8 cellular contexts compared by ENCODE assay signal in the genomic region with DNA sequence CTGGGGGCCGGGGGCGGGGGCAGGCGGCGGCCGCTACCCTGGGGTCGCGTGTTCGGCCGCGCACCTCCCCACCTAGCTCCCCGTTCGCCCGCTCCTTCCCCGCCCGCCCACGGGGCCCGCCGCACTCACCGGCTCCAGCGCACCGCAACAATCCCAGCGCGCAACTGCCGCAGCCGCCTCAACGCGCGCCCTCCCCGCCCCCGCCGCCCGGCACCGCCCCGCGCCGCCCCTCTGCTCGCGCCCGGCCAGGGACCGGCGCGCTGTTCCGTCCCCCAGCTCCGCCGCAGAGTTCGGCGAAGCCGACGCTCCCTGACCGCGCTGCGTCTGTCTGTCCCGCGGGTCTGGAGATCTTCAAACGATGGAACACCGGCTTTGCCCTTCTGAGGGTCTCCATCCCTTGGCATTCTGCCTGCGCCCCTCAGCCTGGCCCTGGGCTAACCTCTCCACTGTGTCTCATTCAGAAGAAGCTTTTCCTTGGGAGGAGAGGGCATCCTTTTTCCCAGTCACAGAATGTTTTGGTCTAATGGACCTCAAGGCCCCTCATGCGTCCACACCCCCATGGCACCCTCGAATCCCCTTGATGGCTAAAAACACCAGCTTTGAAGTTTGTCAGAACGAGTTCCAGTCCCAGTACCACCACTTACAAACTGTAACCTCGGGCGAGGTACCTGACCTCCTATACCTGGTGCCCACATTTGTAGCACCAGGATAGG. TPM values are rescaled to one million over a fixed set of nuclear protein-coding genes. Genes with fewer than 3 reads are reported as not detected.
A peak's percentile ranks its signal among the peaks of the same experiment; 100 is the strongest.
DNase-seq lines count a peak whose midpoint lies in the region; ATAC-seq and TF ChIP-seq lines count a peak whose summit lies in the region.

Gene NT5C2, minus strand, starts transcription at position 166 of the 713 bp plus-strand sequence. CDS start 18,314 bp downstream, outside the sequence.

- 6% methylated on average over 62 of the region's 62 CpGs for WGBS in liver

- TF ChIP-seq CTCF in liver (IDR thresholded peaks at IDR 0.05; ENCODE audit: low read depth, low read length, missing input control) = no peak

- peak within 1 kb of the TSS; percentile 84 to 91 for H3K9ac ChIP-seq in liver (ENCODE audit: low read depth in 1 of 2, low read length in 2 of 2)

- no peaks in the 10 kb centered on the region for H3K9me3 ChIP-seq in liver (ENCODE audit: control insufficient read depth in 4 of 4, low read length in 3 of 4)

- TF ChIP-seq RAD21 in liver (IDR thresholded peaks at IDR 0.05) = no peak

- peak; percentile 75 for DNase-seq in NCI-H510A (lab: John Stamatoyannopoulos, UW)
- peak; percentile 77 to 80 for DNase-seq in activated CD4-positive, alpha-beta T cell treated with anti-CD3 and anti-CD28 coated beads, Interleukin-2, amount 50 U/mL, for 4 hours
- DNase-seq in dermis microvascular lymphatic vessel endothelial cell (ENCODE audit: low read depth in 2 of 2) = peak; percentile 43 to 80
- DNase-seq in stimulated activated CD4-positive, alpha-beta T cell treated with anti-CD3 and anti-CD28 coated beads, Interleukin-4, amount 100 ng/mL, for 1 hour = peak; percentile 84

- peaks cover 44% of the 10 kb centered on the region for H3K79me2 ChIP-seq in ACC112 (ENCODE audit: control insufficient read depth, insufficient read depth, low read length, unreplicated experiment)

- H3K4me3 ChIP-seq in ACC112 (ENCODE audit: low read depth, low read length) (peak within 1 kb of the TSS; percentile 90), liver (ENCODE audit: low read depth in 1 of 3, low read length in 3 of 3) (peak within 1 kb of the TSS; percentile 83 to 99 (median 85))

- H3K4me1 ChIP-seq in ACC112 (ENCODE audit: control insufficient read depth, insufficient read depth, low read length, unreplicated experiment) = peaks cover 38% of the 10 kb centered on the region
- H3K4me1 ChIP-seq in liver (ENCODE audit: control insufficient read depth in 4 of 4, insufficient read depth in 4 of 4, low read length in 3 of 4) = peaks cover 6 to 28% (median 15%) of the 10 kb centered on the region in 4 donors

- ATAC-seq in GM18520 (IDR thresholded peaks at IDR 0.05; ENCODE audit: unreplicated experiment) (peak; percentile 29), HG03066 (IDR thresholded peaks at IDR 0.05; ENCODE audit: low read depth, unreplicated experiment) (peak; percentile 58)

- peak within 1 kb of the TSS; percentile 78 for H2AFZ ChIP-seq in ACC112 (ENCODE audit: low read length, unreplicated experiment)

- no peaks in the 10 kb centered on the region for H3K27me3 ChIP-seq in ACC112 (ENCODE audit: insufficient read depth, low read length)
- no peaks in the 10 kb centered on the region for H3K27me3 ChIP-seq in liver (ENCODE audit: control insufficient read depth in 4 of 4, insufficient read depth in 4 of 4, low read length in 3 of 4)

- H3K36me3 ChIP-seq in ACC112 (ENCODE audit: insufficient read depth, low read length) (no peaks in the 10 kb centered on the region), liver (ENCODE audit: control insufficient read depth in 4 of 4, insufficient read depth in 3 of 4, low read depth in 1 of 4, low read length in 3 of 4) (no peaks in the 10 kb centered on the region)

- H3K27ac ChIP-seq in ACC112 (ENCODE audit: low read depth, low read length) (peak within 1 kb of the TSS; percentile 87), liver (ENCODE audit: low read depth in 1 of 2, low read length in 2 of 2) (peak within 1 kb of the TSS; percentile 96 to 98)

TF ChIP-seq in liver, 16 proteins besides CTCF, POLR2A, EP300 and RAD21:
- TF ChIP-seq SP1 (IDR thresholded peaks at IDR 0.05) = no peak
- TF ChIP-seq HNF4G (IDR thresholded peaks at IDR 0.05) = no peak
- TF ChIP-seq HNF4A (conservative IDR thresholded peaks at IDR 0.05) = no peak
- no peak for TF ChIP-seq JUND (IDR thresholded peaks at IDR 0.05)
- TF ChIP-seq GABPA (IDR thresholded peaks at IDR 0.05 in 1 of 2, conservative IDR thresholded peaks at IDR 0.05 in 1 of 2) = no peak
- TF ChIP-seq FOXA2 (IDR thresholded peaks at IDR 0.05) = no peak
- no peak for TF ChIP-seq YY1 (IDR thresholded peaks at IDR 0.05)
- TF ChIP-seq FOXA1 (IDR thresholded peaks at IDR 0.05) = no peak
- TF ChIP-seq, protein P1, sequence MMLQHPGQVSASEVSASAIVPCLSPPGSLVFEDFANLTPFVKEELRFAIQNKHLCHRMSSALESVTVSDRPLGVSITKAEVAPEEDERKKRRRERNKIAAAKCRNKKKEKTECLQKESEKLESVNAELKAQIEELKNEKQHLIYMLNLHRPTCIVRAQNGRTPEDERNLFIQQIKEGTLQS (IDR thresholded peaks at IDR 0.05) = no peak

RNA-seq across cellular contexts. Expression of gene NT5C2, which starts in this region (rescaled TPM):
- total RNA-seq in dermis microvascular lymphatic vessel endothelial cell (38.6 and 48.8 TPM in 2 replicates), liver (10 to 100 TPM; 47.8 to 65.3 TPM)
- 10 to 100 TPM; 14.4 to 18.3 TPM for polyA plus RNA-seq in liver

Comparison
In these comparisons a context has a peak if more than half of its experiments do, and no peak if none do; other contexts are left out.
1. Peak in every context shown above with its lines: DNase-seq, ATAC-seq, H3K4me3 ChIP-seq and H3K27ac ChIP-seq.